ENCODE assay signal across 1 cellular context in genomic region chr6:146422789-146423188, GRCh38.
TF ChIP-seq lines count a peak whose summit lies in the region.

No MANE protein-coding gene starts in this region.

TF ChIP-seq in H1, 55 proteins besides CTCF, POLR2A, EP300 and RAD21:
- TF ChIP-seq MAFK (IDR thresholded peaks at IDR 0.05; ENCODE audit: low read depth, low read length) (no peak), CHD7 (IDR thresholded peaks at IDR 0.05; ENCODE audit: insufficient replicate concordance, low read length) (no peak), CBX5 (IDR thresholded peaks at IDR 0.05; ENCODE audit: low read depth, low read length) (no peak), TAF7 (optimal IDR thresholded peaks at IDR 0.05; ENCODE audit: borderline replicate concordance, low read depth, low read length) (no peak), ATF3 (IDR thresholded peaks at IDR 0.05; ENCODE audit: insufficient read depth, low read depth, low read length) (no peak), SP1 (IDR thresholded peaks at IDR 0.05; ENCODE audit: low read depth, low read length) (no peak), NANOG (IDR thresholded peaks at IDR 0.05; ENCODE audit: insufficient read depth, low read depth, low read length, poor library complexity, severe bottlenecking) (no peak)
